17 cellular contexts compared by ENCODE assay signal in the genomic region with DNA sequence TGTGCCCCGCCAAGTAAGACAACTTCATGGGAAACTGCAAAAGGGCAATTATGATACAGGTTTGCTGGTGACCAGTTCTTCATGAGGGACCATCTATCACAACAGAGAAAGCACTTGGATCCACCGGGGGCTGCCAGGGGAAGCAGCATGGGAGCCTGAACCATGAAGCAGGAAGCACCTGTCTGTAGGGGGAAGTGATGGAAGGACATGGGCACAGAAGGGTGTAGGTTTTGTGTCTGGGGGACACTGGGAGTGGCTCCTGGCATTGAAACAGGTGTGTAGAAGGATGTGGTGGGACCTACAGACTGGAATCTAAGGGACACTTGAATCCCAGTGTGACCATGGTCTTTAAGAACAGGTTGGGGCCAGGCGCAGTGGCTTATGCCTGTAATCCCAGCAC. TPM values are rescaled to one million over a fixed set of nuclear protein-coding genes. Genes with fewer than 3 reads are reported as not detected.
A peak's percentile ranks its signal among the peaks of the same experiment; 100 is the strongest.
DNase-seq lines count a peak whose midpoint lies in the region; ATAC-seq lines count a peak whose summit lies in the region.
"Had no signal": no experiment of that assay in that cellular context is flagged by ENCODE, and none has a peak within 500 bp of the region (broad histone marks: within the 10 kb centered on the region; RNA-seq: fewer than 3 reads in every experiment).

No MANE protein-coding gene starts in this region.

- H3K9me3 Mint-ChIP-seq in CD4-positive, CD25-positive, alpha-beta regulatory T cell = peaks cover 0 to 9% (median 2%) of the 10 kb centered on the region in 7 donors
- no peaks in the 10 kb centered on the region for H3K9me3 Mint-ChIP-seq in activated naive CD8-positive, alpha-beta T cell treated with anti-CD3 and anti-CD28 coated beads, Interleukin-2, amount 10 ng/mL, durations not matched to agents 7 days and 5 days
- H3K9me3 Mint-ChIP-seq in naive B cell = peaks cover 0 to 6% (median 3%) of the 10 kb centered on the region in 7 donors

- ATAC-seq in CD4-positive, CD25-positive, alpha-beta regulatory T cell (ENCODE audit: low read depth in 2 of 2) = no peak
- no peak for ATAC-seq in activated naive CD8-positive, alpha-beta T cell treated with anti-CD3 and anti-CD28 coated beads, Interleukin-2, amount 10 ng/mL, durations not matched to agents 7 days and 5 days (ENCODE audit: low read depth)
- ATAC-seq in naive B cell (ENCODE audit: low read depth in 2 of 2) (peak in 1 of 2 donors; percentile 28), GM18519 (IDR thresholded peaks at IDR 0.05; ENCODE audit: low FRiP score, unreplicated experiment) (no peak)
- ATAC-seq: SK-N-SH treated with all-trans-retinoic acid at 6 μM for 48 hours had no signal

- DNase-seq in CD4-positive, CD25-positive, alpha-beta regulatory T cell = no peak
- DNase-seq in activated naive CD8-positive, alpha-beta T cell treated with anti-CD3 and anti-CD28 coated beads, Interleukin-2, amount 10 ng/mL, durations not matched to agents 7 days and 5 days = no peak
- no peak for DNase-seq in naive B cell
- DNase-seq in NCI-H2227 treated with DMSO at 0.1 percent for 48 hours (lab: John Stamatoyannopoulos, UW) = no peak
- no peak for DNase-seq in stimulated activated CD8-positive, alpha-beta memory T cell treated with anti-CD3 and anti-CD28 coated beads, Interleukin-4, amount 100 ng/mL, for 48 hours
- DNase-seq in GM19240 (ENCODE audit: insufficient read length, low spot score) = no peak
- DNase-seq: effector CD4-positive, alpha-beta T cell; NCI-H1930; NCI-H524; PC-9; thyroid gland had no signal

- H3K9me3 ChIP-seq in CD4-positive, CD25-positive, alpha-beta regulatory T cell (ENCODE audit: control insufficient read depth in 2 of 2, low read length in 2 of 2) = peaks cover 4 to 11% of the 10 kb centered on the region in 2 experiments
- H3K9me3 ChIP-seq: thyroid gland had no signal

- peak overlapping the region; percentile 56 to 75 (median 64) for H3K27ac Mint-ChIP-seq in CD4-positive, CD25-positive, alpha-beta regulatory T cell
- H3K27ac Mint-ChIP-seq in activated naive CD8-positive, alpha-beta T cell treated with anti-CD3 and anti-CD28 coated beads, Interleukin-2, amount 10 ng/mL, durations not matched to agents 7 days and 5 days = peak overlapping the region; percentile 5
- H3K27ac Mint-ChIP-seq in naive B cell = peak overlapping the region; percentile 11 to 90 (median 75)

- peak overlapping the region; percentile 75 for H3K27ac ChIP-seq in ACC112 (ENCODE audit: low read depth, low read length)
- no peak overlapping the region for H3K27ac ChIP-seq in CD4-positive, CD25-positive, alpha-beta regulatory T cell (ENCODE audit: insufficient read depth, low read length, poor library complexity, severe bottlenecking)
- H3K27ac ChIP-seq: parathyroid adenoma, PC-9, thyroid gland had no signal

- peaks cover 12% of the 10 kb centered on the region for H3K79me2 ChIP-seq in ACC112 (ENCODE audit: control insufficient read depth, insufficient read depth, low read length, unreplicated experiment)
- H3K79me2 ChIP-seq: parathyroid adenoma had no signal

- H3K27me3 ChIP-seq in ACC112 (ENCODE audit: insufficient read depth, low read length) = no peaks in the 10 kb centered on the region
- no peaks in the 10 kb centered on the region for H3K27me3 ChIP-seq in CD4-positive, CD25-positive, alpha-beta regulatory T cell (ENCODE audit: control insufficient read depth, insufficient read depth, low read length)
- H3K27me3 ChIP-seq: thyroid gland had no signal

- H2AFZ ChIP-seq in ACC112 (ENCODE audit: low read length, unreplicated experiment) = no peak overlapping the region
- H2AFZ ChIP-seq: parathyroid adenoma, PC-9 had no signal

- H3K4me1 ChIP-seq in ACC112 (ENCODE audit: control insufficient read depth, insufficient read depth, low read length, unreplicated experiment) = peaks cover 25% of the 10 kb centered on the region
- H3K4me1 ChIP-seq in CD4-positive, CD25-positive, alpha-beta regulatory T cell (ENCODE audit: control insufficient read depth, insufficient read depth, low read length, poor library complexity, severe bottlenecking) = no peaks in the 10 kb centered on the region
- H3K4me1 ChIP-seq: parathyroid adenoma, thyroid gland had no signal

- POLR2A ChIA-PET in activated naive CD8-positive, alpha-beta T cell treated with anti-CD3 and anti-CD28 coated beads, Interleukin-2, amount 10 ng/mL, durations not matched to agents 7 days and 5 days (lab: Charles Lee) = no interaction called here

- no peak overlapping the region for H3K4me3 ChIP-seq in ACC112 (ENCODE audit: low read depth, low read length)
- no peak overlapping the region for H3K4me3 ChIP-seq in CD4-positive, CD25-positive, alpha-beta regulatory T cell (ENCODE audit: low read depth, low read length)
- H3K4me3 ChIP-seq: PC-9, thyroid gland had no signal

- H3K36me3 Mint-ChIP-seq in CD4-positive, CD25-positive, alpha-beta regulatory T cell = peaks cover 63% of the 10 kb centered on the region
- peaks cover 33% of the 10 kb centered on the region for H3K36me3 Mint-ChIP-seq in activated naive CD8-positive, alpha-beta T cell treated with anti-CD3 and anti-CD28 coated beads, Interleukin-2, amount 10 ng/mL, durations not matched to agents 7 days and 5 days
- H3K36me3 Mint-ChIP-seq in naive B cell = peaks cover 30 to 38% of the 10 kb centered on the region in 2 donors

- H3K27me3 Mint-ChIP-seq in CD4-positive, CD25-positive, alpha-beta regulatory T cell = no peaks in the 10 kb centered on the region
- no peaks in the 10 kb centered on the region for H3K27me3 Mint-ChIP-seq in activated naive CD8-positive, alpha-beta T cell treated with anti-CD3 and anti-CD28 coated beads, Interleukin-2, amount 10 ng/mL, durations not matched to agents 7 days and 5 days
- no peaks in the 10 kb centered on the region for H3K27me3 Mint-ChIP-seq in naive B cell

- H3K4me1 Mint-ChIP-seq in CD4-positive, CD25-positive, alpha-beta regulatory T cell = peaks cover 0 to 9% (median 2%) of the 10 kb centered on the region in 4 donors
- H3K4me1 Mint-ChIP-seq in activated naive CD8-positive, alpha-beta T cell treated with anti-CD3 and anti-CD28 coated beads, Interleukin-2, amount 10 ng/mL, durations not matched to agents 7 days and 5 days = no peaks in the 10 kb centered on the region
- peaks cover 11 to 16% (median 15%) of the 10 kb centered on the region in 3 donors for H3K4me1 Mint-ChIP-seq in naive B cell

- H3K36me3 ChIP-seq in ACC112 (ENCODE audit: insufficient read depth, low read length) = peaks cover 15% of the 10 kb centered on the region; the same call in 1 of the 2 replicates
- peaks cover 95% of the 10 kb centered on the region for H3K36me3 ChIP-seq in CD4-positive, CD25-positive, alpha-beta regulatory T cell (ENCODE audit: control insufficient read depth, insufficient read depth, low read length)

- no peak overlapping the region for H3K4me3 Mint-ChIP-seq in CD4-positive, CD25-positive, alpha-beta regulatory T cell
- H3K4me3 Mint-ChIP-seq in activated naive CD8-positive, alpha-beta T cell treated with anti-CD3 and anti-CD28 coated beads, Interleukin-2, amount 10 ng/mL, durations not matched to agents 7 days and 5 days = no peak overlapping the region
- no peak overlapping the region for H3K4me3 Mint-ChIP-seq in naive B cell

RNA-seq across cellular contexts. Expression of gene MKRN2, which starts 22.6 kb away (rescaled TPM):
- total RNA-seq in CD4-positive, CD25-positive, alpha-beta regulatory T cell = 24.6 TPM
- polyA plus RNA-seq in CD4-positive, CD25-positive, alpha-beta regulatory T cell = 10 to 100 TPM; 45.9 to 61.6 (median 54.0) TPM
- total RNA-seq in activated naive CD8-positive, alpha-beta T cell treated with anti-CD3 and anti-CD28 coated beads, Interleukin-2, amount 10 ng/mL, durations not matched to agents 7 days and 5 days = 10 to 100 TPM; 25.2 to 26.4 TPM
- 10 to 100 TPM; 35.7 to 54.4 (median 51.4) TPM for polyA plus RNA-seq in naive B cell (ENCODE audit: low read depth in 6 of 6)

RNA-seq across cellular contexts. Expression of gene MKRN2OS, which starts 34.2 kb away (rescaled TPM):
- total RNA-seq in CD4-positive, CD25-positive, alpha-beta regulatory T cell = not detected
- polyA plus RNA-seq in CD4-positive, CD25-positive, alpha-beta regulatory T cell = under 1 TPM in 1 of 4 donors, not detected in 3; 0.21 TPM
- total RNA-seq in activated naive CD8-positive, alpha-beta T cell treated with anti-CD3 and anti-CD28 coated beads, Interleukin-2, amount 10 ng/mL, durations not matched to agents 7 days and 5 days = not detected
- polyA plus RNA-seq in naive B cell (ENCODE audit: low read depth in 6 of 6) = not detected
- total RNA-seq: M059J, thyroid gland had no signal
- polyA plus RNA-seq: BJ had no signal

Comparison
In these comparisons a context has a peak if more than half of its experiments do, and no peak if none do; other contexts are left out.
1. H3K27ac Mint-ChIP-seq: peak in every context shown above with its lines; median percentile 75 in naive B cell; 64 in CD4-positive, CD25-positive, alpha-beta regulatory T cell; 5 in activated naive CD8-positive, alpha-beta T cell treated with anti-CD3 and anti-CD28 coated beads, Interleukin-2, amount 10 ng/mL, durations not matched to agents 7 days and 5 days.